Comparison of ENCODE assay signal across 19 cellular contexts in genomic region chr13:26538363-26539317, GRCh38. TPM values are rescaled to one million over a fixed set of nuclear protein-coding genes. Genes with fewer than 3 reads are reported as not detected.
DNase-seq lines count a peak whose midpoint lies in the region; ATAC-seq and TF ChIP-seq lines count a peak whose summit lies in the region.
"Had no signal": no experiment of that assay in that cellular context is flagged by ENCODE, and none has a peak within 500 bp of the region (broad histone marks: within the 10 kb centered on the region; RNA-seq: fewer than 3 reads in every experiment).

No MANE protein-coding gene starts in this region.

- TF ChIP-seq CTCF in epithelial cell of esophagus (IDR thresholded peaks at IDR 0.05; ENCODE audit: insufficient read depth, low read depth, low read length, missing control alignments): no peak

- intact Hi-C loops in sciatic nerve (cut with DNase I): no loop called here

- ATAC-seq in sciatic nerve (peak; percentile 85), HG03139 (IDR thresholded peaks at IDR 0.05; ENCODE audit: unreplicated experiment) (no peak), HG03565 (IDR thresholded peaks at IDR 0.05; ENCODE audit: unreplicated experiment) (no peak)
- ATAC-seq: natural killer cell treated with Interleukin-12 subunit alpha and Interleukin-12 subunit beta and Interleukin-15 and Interleukin-18, amount 100 ng/mL, for 72 hours had no signal

- H3K4me3 ChIP-seq in epithelial cell of esophagus (ENCODE audit: low read length): no peak overlapping the region
- H3K4me3 ChIP-seq: adrenal gland, coronary artery, lung, sigmoid colon had no signal

- peak; percentile 12 for DNase-seq in NCI-H2029 (lab: John Stamatoyannopoulos, UW)
- DNase-seq in NCI-H2029 treated with DMSO at 0.1 percent for 48 hours (lab: John Stamatoyannopoulos, UW): no peak
- DNase-seq in NCI-H526 (lab: John Stamatoyannopoulos, UW): peak; percentile 42 to 52
- DNase-seq in epithelial cell of esophagus (ENCODE audit: low read depth): peak; percentile 18
- no peak for DNase-seq in sciatic nerve (ENCODE audit: low spot score)
- no peak for DNase-seq in activated CD4-positive, alpha-beta T cell treated with anti-CD3 and anti-CD28 coated beads, Interleukin-2, amount 50 U/mL, for 1 hour
- DNase-seq: activated CD4-positive, alpha-beta T cell treated with anti-CD3 and anti-CD28 coated beads for 4 hours; activated T-cell treated with anti-CD3 and anti-CD28 coated beads, Interleukin-2, amount 50 U/mL, for 48 hours; adrenal gland; CD4-positive, alpha-beta memory T cell; NCI-H226; sigmoid colon; stimulated activated naive CD4-positive, alpha-beta T cell treated with Interleukin-2 at 50 U/mL for 16 hours had no signal

RNA-seq across cellular contexts. Expression of gene WASF3, which starts 18.8 kb away (rescaled TPM):
- total RNA-seq in sciatic nerve: 33.3 TPM
- total RNA-seq: CD4-positive, alpha-beta memory T cell; natural killer cell treated with Interleukin-12 subunit alpha and Interleukin-12 subunit beta and Interleukin-15 and Interleukin-18, amount 100 ng/mL, for 72 hours; T-helper 1 cell treated with Interleukin-12 subunit alpha and Interleukin-12 subunit beta and Interleukin-4 antibody, amounts not matched to agents 30 ng/mL and 1 ng/mL, for 36 hours had no signal

Comparison
In these comparisons a context has a peak if more than half of its experiments do, and no peak if none do; other contexts are left out.
1. DNase-seq: peak in NCI-H2029 (single experiment), NCI-H526 (2 of 2) and epithelial cell of esophagus (single experiment); none in NCI-H2029 treated with DMSO at 0.1 percent for 48 hours (single experiment), sciatic nerve (single experiment) and activated CD4-positive, alpha-beta T cell treated with anti-CD3 and anti-CD28 coated beads, Interleukin-2, amount 50 U/mL, for 1 hour (single experiment).